9 cellular contexts compared by ENCODE assay signal in genomic region chr15:32855942-32856341, GRCh38.
A peak's percentile ranks its signal among the peaks of the same experiment; 100 is the strongest.
DNase-seq lines count a peak whose midpoint lies in the region; TF ChIP-seq lines count a peak whose summit lies in the region.
"Had no signal": no experiment of that assay in that cellular context is flagged by ENCODE, and none has a peak within 500 bp of the region (broad histone marks: within the 10 kb centered on the region; RNA-seq: fewer than 3 reads in every experiment).

No MANE protein-coding gene starts in this region.

- H3K4me1 Mint-ChIP-seq in activated T-cell treated with anti-CD3 and anti-CD28 coated beads, Interleukin-2, amount 50 U/mL, for 24 hours (ENCODE audit: low read depth): no peaks in the 10 kb centered on the region

- no peaks in the 10 kb centered on the region for H3K9me3 ChIP-seq in ascending aorta
- H3K9me3 ChIP-seq in transverse colon: no peaks in the 10 kb centered on the region

- H3K27me3 ChIP-seq in ascending aorta: no peaks in the 10 kb centered on the region
- no peaks in the 10 kb centered on the region for H3K27me3 ChIP-seq in transverse colon

- in situ Hi-C loops in transverse colon (cut with MboI; ENCODE audit: low pct_ligation_motif_present in 1 of 4, low pct_unique_long_range_greater_than_20kb in 1 of 4, low sequenced_read_pairs in 3 of 4): no loop called here

- H3K4me3 ChIP-seq in ascending aorta: no peak overlapping the region
- H3K4me3 ChIP-seq in transverse colon: no peak overlapping the region

- no peaks in the 10 kb centered on the region for H3K9me3 Mint-ChIP-seq in activated T-cell treated with anti-CD3 and anti-CD28 coated beads, Interleukin-2, amount 50 U/mL, for 24 hours

- no peak overlapping the region for H3K27ac Mint-ChIP-seq in activated T-cell treated with anti-CD3 and anti-CD28 coated beads, Interleukin-2, amount 50 U/mL, for 24 hours

- H3K36me3 ChIP-seq in ascending aorta (no peaks in the 10 kb centered on the region), transverse colon (no peaks in the 10 kb centered on the region)

- no peaks in the 10 kb centered on the region for H3K36me3 Mint-ChIP-seq in activated T-cell treated with anti-CD3 and anti-CD28 coated beads, Interleukin-2, amount 50 U/mL, for 24 hours (ENCODE audit: low read depth)

- peak overlapping the region; percentile 77 to 84 for H3K27ac ChIP-seq in ascending aorta
- H3K27ac ChIP-seq in transverse colon: peak overlapping the region in 3 of 4 donors; percentile 2 to 48 (median 38)

- TF ChIP-seq CTCF in ascending aorta (IDR thresholded peaks at IDR 0.05) (no peak), transverse colon (IDR thresholded peaks at IDR 0.05) (no peak)

- DNase-seq in HPDE6-E6E7 (ENCODE audit: extremely low spot score) (peak; percentile 58), ascending aorta (ENCODE audit: low spot score in 2 of 2) (peak in 1 of 2 donors; percentile 74), iPS DF 4.7 (ENCODE audit: extremely low read depth, low spot score) (peak; percentile 79), transverse colon (no peak), middle frontal gyrus (ENCODE audit: extremely low spot score, low spot score) (no peak), erythroblast (lab: John Stamatoyannopoulos, UW) (no peak)
- DNase-seq in activated T-cell treated with anti-CD3 and anti-CD28 coated beads, Interleukin-2, amount 50 U/mL, for 24 hours: no peak
- DNase-seq: RPMI8226; stimulated activated CD4-positive, alpha-beta T cell treated with anti-CD3 and anti-CD28 coated beads, Interleukin-4, amount 100 ng/mL, for 1 hour had no signal

- no peak overlapping the region for H3K4me3 Mint-ChIP-seq in activated T-cell treated with anti-CD3 and anti-CD28 coated beads, Interleukin-2, amount 50 U/mL, for 24 hours

- no peak for TF ChIP-seq POLR2A in transverse colon (IDR thresholded peaks at IDR 0.05)
- TF ChIP-seq POLR2A in erythroblast (IDR thresholded peaks at IDR 0.05; ENCODE audit: low read length): no peak

- peaks cover 5 to 19% of the 10 kb centered on the region in 2 donors for H3K4me1 ChIP-seq in ascending aorta
- peaks cover 0 to 11% (median 0%) of the 10 kb centered on the region in 4 donors for H3K4me1 ChIP-seq in transverse colon

- no peaks in the 10 kb centered on the region for H3K27me3 Mint-ChIP-seq in activated T-cell treated with anti-CD3 and anti-CD28 coated beads, Interleukin-2, amount 50 U/mL, for 24 hours

- no peak for TF ChIP-seq EP300 in transverse colon (IDR thresholded peaks at IDR 0.05; ENCODE audit: low read depth)

- intact Hi-C loops in ascending aorta (cut with DNase I): no loop called here
- intact Hi-C loops in transverse colon (cut with DNase I; ENCODE audit: low total_unique reads): no loop called here

Comparison
In these comparisons a context has a peak if more than half of its experiments do, and no peak if none do; other contexts are left out.
1. DNase-seq: peak in HPDE6-E6E7 (single experiment) and iPS DF 4.7 (single experiment); none in transverse colon (single experiment), middle frontal gyrus (single experiment), erythroblast (0 of 2) and activated T-cell treated with anti-CD3 and anti-CD28 coated beads, Interleukin-2, amount 50 U/mL, for 24 hours (single experiment).